ENCODE assay signal across 9 cellular contexts in the genomic region with DNA sequence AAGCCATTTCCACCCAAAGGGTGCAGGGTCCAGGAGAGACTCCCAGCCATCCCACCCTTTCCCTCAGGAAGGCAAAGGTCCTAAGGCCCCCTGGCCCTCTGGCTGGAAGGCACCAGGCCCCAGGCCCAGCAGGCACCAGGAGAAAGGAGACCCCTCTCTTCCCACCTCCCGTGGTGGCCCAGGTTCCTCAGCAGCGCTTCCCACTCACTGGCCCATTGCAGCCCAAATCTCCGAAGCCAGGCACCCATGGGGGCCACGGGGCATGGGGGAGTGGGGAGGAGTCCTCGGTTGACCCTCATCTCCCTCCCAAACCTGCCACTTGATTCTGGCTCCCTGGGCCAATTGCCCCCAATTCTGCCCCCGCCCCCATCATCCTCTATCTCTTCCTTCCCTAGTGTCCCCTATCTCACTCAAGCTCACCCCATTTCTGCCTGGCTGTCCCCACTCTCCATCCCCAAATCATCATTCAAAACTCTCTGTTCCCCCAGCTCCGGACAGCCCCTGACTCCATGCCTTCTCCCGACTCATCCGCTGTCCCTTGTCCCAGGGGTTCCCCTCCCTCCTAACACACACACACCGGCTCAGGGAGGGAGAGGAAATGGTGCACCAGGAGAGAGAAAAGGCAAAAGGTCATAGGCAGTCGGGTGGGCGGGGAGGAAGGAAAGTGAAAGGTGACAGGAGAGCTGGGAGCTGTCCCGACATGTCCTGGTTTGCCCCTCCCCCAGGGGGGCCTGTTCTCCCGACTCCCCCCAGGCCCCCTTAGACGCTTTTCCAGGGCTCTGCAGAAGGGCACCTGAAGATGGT. TPM values are rescaled to one million over a fixed set of nuclear protein-coding genes. Genes with fewer than 3 reads are reported as not detected.
DNase-seq lines count a peak whose midpoint lies in the region; ATAC-seq and TF ChIP-seq lines count a peak whose summit lies in the region.
"Had no signal": no experiment of that assay in that cellular context is flagged by ENCODE, and none has a peak within 500 bp of the region (broad histone marks: within the 10 kb centered on the region; RNA-seq: fewer than 3 reads in every experiment).

No MANE protein-coding gene starts in this region.

- RAD21 ChIA-PET in HCT116 (lab: Charles Lee; ENCODE audit: low non-redundant PET in 1 of 2, low total read pairs in 2 of 2, uncharacterized antibody in 2 of 2, unreplicated experiment in 2 of 2) = no interaction called here

- no peak for DNase-seq in HCT116 (ENCODE audit: low read depth, low spot score)
- DNase-seq in activated CD8-positive, alpha-beta T cell treated with anti-CD3 and anti-CD28 coated beads, Interleukin-2, amount 10 ng/mL, durations not matched to agents 7 days and 5 days = no peak
- no peak for DNase-seq in stimulated activated effector memory CD8-positive, alpha-beta T cell treated with anti-CD3 and anti-CD28 coated beads, Interleukin-12 subunit alpha, Interleukin-12 subunit beta, amount 100 ng/mL, for 72 hours (ENCODE audit: low spot score in 2 of 2)
- DNase-seq in aorta = no peak
- no peak for DNase-seq in AG08395 (ENCODE audit: low spot score)

- H3K4me3 Mint-ChIP-seq in activated CD8-positive, alpha-beta T cell treated with anti-CD3 and anti-CD28 coated beads, Interleukin-2, amount 10 ng/mL, durations not matched to agents 7 days and 5 days = peak overlapping the region; percentile 99
- peak overlapping the region; percentile 96 for H3K4me3 Mint-ChIP-seq in stimulated activated effector memory CD8-positive, alpha-beta T cell treated with anti-CD3 and anti-CD28 coated beads, Interleukin-12 subunit alpha, Interleukin-12 subunit beta, amount 100 ng/mL, for 72 hours

- no peaks in the 10 kb centered on the region for H3K9me3 Mint-ChIP-seq in activated CD8-positive, alpha-beta T cell treated with anti-CD3 and anti-CD28 coated beads, Interleukin-2, amount 10 ng/mL, durations not matched to agents 7 days and 5 days (ENCODE audit: insufficient read depth)
- no peaks in the 10 kb centered on the region for H3K9me3 Mint-ChIP-seq in stimulated activated effector memory CD8-positive, alpha-beta T cell treated with anti-CD3 and anti-CD28 coated beads, Interleukin-12 subunit alpha, Interleukin-12 subunit beta, amount 100 ng/mL, for 72 hours

- peak overlapping the region; percentile 98 for H3K27ac Mint-ChIP-seq in activated CD8-positive, alpha-beta T cell treated with anti-CD3 and anti-CD28 coated beads, Interleukin-2, amount 10 ng/mL, durations not matched to agents 7 days and 5 days
- peak overlapping the region; percentile 90 for H3K27ac Mint-ChIP-seq in stimulated activated effector memory CD8-positive, alpha-beta T cell treated with anti-CD3 and anti-CD28 coated beads, Interleukin-12 subunit alpha, Interleukin-12 subunit beta, amount 100 ng/mL, for 72 hours

- peaks cover 77% of the 10 kb centered on the region for H3K4me1 Mint-ChIP-seq in activated CD8-positive, alpha-beta T cell treated with anti-CD3 and anti-CD28 coated beads, Interleukin-2, amount 10 ng/mL, durations not matched to agents 7 days and 5 days (ENCODE audit: low read depth)
- peaks cover 66% of the 10 kb centered on the region for H3K4me1 Mint-ChIP-seq in stimulated activated effector memory CD8-positive, alpha-beta T cell treated with anti-CD3 and anti-CD28 coated beads, Interleukin-12 subunit alpha, Interleukin-12 subunit beta, amount 100 ng/mL, for 72 hours

- 59 to 60% methylated on average over 15 of the region's 15 CpGs for WGBS in aorta, 2 donors

- H3K4me1 ChIP-seq in HCT116 (ENCODE audit: control insufficient read depth in 1 of 2, insufficient read depth in 2 of 2, low read length in 2 of 2) (peaks cover 47 to 100% of the 10 kb centered on the region in 2 experiments), iPS-20b (ENCODE audit: insufficient read depth, low read length) (peaks cover 8% of the 10 kb centered on the region), aorta (ENCODE audit: control insufficient read depth in 1 of 2, insufficient read depth in 2 of 2, low read length in 2 of 2) (peaks cover 0 to 2% of the 10 kb centered on the region in 2 donors)

- H3K9ac ChIP-seq in HCT116 (ENCODE audit: low read length) (peak overlapping the region; percentile 84), iPS-20b (ENCODE audit: low read depth, low read length) (peak overlapping the region; percentile 67; the same call in 1 of the 2 replicates)

- H3K36me3 ChIP-seq in HCT116 (ENCODE audit: control insufficient read depth in 1 of 2, insufficient read depth in 2 of 2, low read length in 2 of 2) (peaks cover 4 to 35% of the 10 kb centered on the region in 2 experiments; a peak in 3 of 4 replicates), iPS-20b (ENCODE audit: insufficient read depth, low read depth, low read length) (peaks cover 10% of the 10 kb centered on the region; the same call in 1 of the 2 replicates), aorta (ENCODE audit: control insufficient read depth in 1 of 2, insufficient read depth in 2 of 2, low read length in 1 of 2) (no peaks in the 10 kb centered on the region)

- ATAC-seq in HCT116 = no peak
- ATAC-seq in activated CD8-positive, alpha-beta T cell treated with anti-CD3 and anti-CD28 coated beads, Interleukin-2, amount 10 ng/mL, durations not matched to agents 7 days and 5 days = peak; percentile 1
- ATAC-seq in stimulated activated effector memory CD8-positive, alpha-beta T cell treated with anti-CD3 and anti-CD28 coated beads, Interleukin-12 subunit alpha, Interleukin-12 subunit beta, amount 100 ng/mL, for 72 hours = no peak
- ATAC-seq in GM18868 (IDR thresholded peaks at IDR 0.05; ENCODE audit: unreplicated experiment) = no peak
- ATAC-seq in aorta (ENCODE audit: low FRiP score) = no peak
- ATAC-seq in GM21367 (IDR thresholded peaks at IDR 0.05; ENCODE audit: unreplicated experiment) = no peak

- H3K9me2 ChIP-seq in HCT116 (ENCODE audit: insufficient read depth) = no peaks in the 10 kb centered on the region

- H3K4me3 ChIP-seq in HCT116 (replicated peaks in 1 of 2; ENCODE audit: low read depth in 1 of 2, low read length in 2 of 2) = peak overlapping the region; percentile 30 to 36; a peak in 3 of 4 replicates
- peak overlapping the region; percentile 78 for H3K4me3 ChIP-seq in iPS-20b (ENCODE audit: low read length)
- H3K4me3 ChIP-seq in aorta (ENCODE audit: low read length in 2 of 2) = peak overlapping the region in 1 of 2 donors; percentile 23

- H3K27ac ChIP-seq in HCT116 (ENCODE audit: low read depth, low read length) (peak overlapping the region; percentile 85), iPS-20b (ENCODE audit: low read length) (no peak overlapping the region), aorta (ENCODE audit: low read depth in 1 of 2, low read length in 2 of 2) (no peak overlapping the region)
- H3K27ac ChIP-seq: HL-60 had no signal

- H3K36me3 Mint-ChIP-seq in activated CD8-positive, alpha-beta T cell treated with anti-CD3 and anti-CD28 coated beads, Interleukin-2, amount 10 ng/mL, durations not matched to agents 7 days and 5 days (ENCODE audit: low read depth) = peaks cover 62% of the 10 kb centered on the region
- H3K36me3 Mint-ChIP-seq in stimulated activated effector memory CD8-positive, alpha-beta T cell treated with anti-CD3 and anti-CD28 coated beads, Interleukin-12 subunit alpha, Interleukin-12 subunit beta, amount 100 ng/mL, for 72 hours = peaks cover 49% of the 10 kb centered on the region

- no peaks in the 10 kb centered on the region for H3K27me3 Mint-ChIP-seq in activated CD8-positive, alpha-beta T cell treated with anti-CD3 and anti-CD28 coated beads, Interleukin-2, amount 10 ng/mL, durations not matched to agents 7 days and 5 days (ENCODE audit: low read depth)

- H3K9me3 ChIP-seq in HCT116 (ENCODE audit: control insufficient read depth in 1 of 2, insufficient read depth in 1 of 2, low read depth in 1 of 2, low read length in 2 of 2) = no peaks in the 10 kb centered on the region
- H3K9me3 ChIP-seq in iPS-20b (ENCODE audit: insufficient read depth, low read depth, low read length) = no peaks in the 10 kb centered on the region
- no peaks in the 10 kb centered on the region for H3K9me3 ChIP-seq in aorta (ENCODE audit: control insufficient read depth, low read length)

- CTCF ChIA-PET in HCT116 (lab: Charles Lee) = no interaction called here
- CTCF ChIA-PET in activated CD8-positive, alpha-beta T cell treated with anti-CD3 and anti-CD28 coated beads, Interleukin-2, amount 10 ng/mL, durations not matched to agents 7 days and 5 days (lab: Charles Lee) = interaction anchor here (1.0 to 2.6 kb wide), 6 partner anchors 9 to 145 kb away, joined by 3 to 12 read pairs (median 6); no protein-coding TSS in a partner anchor

- POLR2A ChIA-PET in HCT116 (lab: Charles Lee) = no interaction called here
- POLR2A ChIA-PET in activated CD8-positive, alpha-beta T cell treated with anti-CD3 and anti-CD28 coated beads, Interleukin-2, amount 10 ng/mL, durations not matched to agents 7 days and 5 days (lab: Charles Lee) = interaction anchor here (1.0 to 4.7 kb wide), 8 partner anchors 11 to 137 kb away, joined by 3 to 21 read pairs (median 5); no protein-coding TSS in a partner anchor

- H3K4me2 ChIP-seq in HCT116 (ENCODE audit: low read length) = peak overlapping the region; percentile 96

- intact Hi-C loops in HCT116 (cut with micrococcal nuclease) = no loop called here
- intact Hi-C loops in aorta (cut with DNase I) = no loop called here

- no peaks in the 10 kb centered on the region for H3K27me3 ChIP-seq in HCT116 (ENCODE audit: insufficient read depth, low read length)
- peaks cover 13% of the 10 kb centered on the region; the same call in 1 of the 2 replicates for H3K27me3 ChIP-seq in iPS-20b (ENCODE audit: insufficient read depth, low read length)
- no peaks in the 10 kb centered on the region for H3K27me3 ChIP-seq in aorta (ENCODE audit: control insufficient read depth in 1 of 2, insufficient read depth in 2 of 2, low read length in 1 of 2)

- H4K20me1 ChIP-seq in HCT116 (ENCODE audit: insufficient read depth) = no peaks in the 10 kb centered on the region

- peaks cover 71% of the 10 kb centered on the region for H3K79me2 ChIP-seq in HCT116 (ENCODE audit: insufficient read depth, low read length)

- no peak for TF ChIP-seq CTCF in HCT116 (IDR thresholded peaks at IDR 0.05 in 2 of 3, conservative IDR thresholded peaks at IDR 0.05 in 1 of 3; ENCODE audit: borderline replicate concordance in 1 of 3, insufficient read depth in 1 of 3, low read depth in 2 of 3, low read length in 2 of 3)

- TSS peak; percentile 34 for BruUV-seq in HCT116 (replicated peaks; lab: Mats Ljungman, UMichigan)

- H2AFZ ChIP-seq in HCT116 (ENCODE audit: low read depth, low read length, poor library complexity, severe bottlenecking) = no peak overlapping the region

- no peak for TF ChIP-seq RAD21 in HCT116 (IDR thresholded peaks at IDR 0.05; ENCODE audit: low read depth)

- TF ChIP-seq POLR2A in HCT116 (IDR thresholded peaks at IDR 0.05; ENCODE audit: borderline replicate concordance, extremely low read depth, insufficient read depth, insufficient read length) = no peak

RNA-seq across cellular contexts. Expression of gene LIF, which starts 1.2 kb away (rescaled TPM):
- total RNA-seq in HCT116 (2021; ENCODE audit: unreplicated experiment) (75.4 TPM), aorta (1 to 10 TPM; 4.5 to 6.6 TPM)
- polyA plus RNA-seq in HCT116 (2012) = 105 and 129 TPM in 2 replicates
- total RNA-seq in activated CD8-positive, alpha-beta T cell treated with anti-CD3 and anti-CD28 coated beads, Interleukin-2, amount 10 ng/mL, durations not matched to agents 7 days and 5 days = 100 to 1,000 TPM; 532 to 569 TPM
- polyA plus RNA-seq in aorta = 1 to 10 TPM; 1.3 to 2.3 TPM

RNA-seq across cellular contexts. Expression of gene OSM, which starts 21.3 kb away (rescaled TPM):
- total RNA-seq in HCT116 (2021; ENCODE audit: unreplicated experiment) (not detected), aorta (1 to 10 TPM; 1.4 to 3.9 TPM)
- polyA plus RNA-seq in HCT116 (2012) = 0.04 and 0.05 TPM in 2 replicates
- total RNA-seq in activated CD8-positive, alpha-beta T cell treated with anti-CD3 and anti-CD28 coated beads, Interleukin-2, amount 10 ng/mL, durations not matched to agents 7 days and 5 days = 100 to 1,000 TPM; 135 to 140 TPM
- 1 to 10 TPM; 1.4 to 1.6 TPM for polyA plus RNA-seq in aorta

RNA-seq across cellular contexts. Expression of gene CASTOR1, which starts 43.9 kb away (rescaled TPM):
- total RNA-seq in HCT116 (2021; ENCODE audit: unreplicated experiment) (6.5 TPM), aorta (10 to 100 TPM; 13.5 to 14.0 TPM)
- 5.2 and 5.6 TPM in 2 replicates for polyA plus RNA-seq in HCT116 (2012)
- 10 to 100 TPM; 24.5 to 25.4 TPM for total RNA-seq in activated CD8-positive, alpha-beta T cell treated with anti-CD3 and anti-CD28 coated beads, Interleukin-2, amount 10 ng/mL, durations not matched to agents 7 days and 5 days
- polyA plus RNA-seq in aorta = 10 to 100 TPM in 1 of 2 donors, 1 to 10 TPM in 1; 4.0 to 13.4 TPM

Comparison
In these comparisons a context has a peak if more than half of its experiments do, and no peak if none do; other contexts are left out.
1. RNA of gene OSM, which starts 21.3 kb away (total RNA-seq): 135 to 140 TPM in activated CD8-positive, alpha-beta T cell treated with anti-CD3 and anti-CD28 coated beads, Interleukin-2, amount 10 ng/mL, durations not matched to agents 7 days and 5 days; 1.4 to 3.9 TPM in aorta and not detected in HCT116 (single experiment); every median in the first group is over 10 times any median in the second.